Comparison of ENCODE assay signal across 7 cellular contexts in the genomic region with DNA sequence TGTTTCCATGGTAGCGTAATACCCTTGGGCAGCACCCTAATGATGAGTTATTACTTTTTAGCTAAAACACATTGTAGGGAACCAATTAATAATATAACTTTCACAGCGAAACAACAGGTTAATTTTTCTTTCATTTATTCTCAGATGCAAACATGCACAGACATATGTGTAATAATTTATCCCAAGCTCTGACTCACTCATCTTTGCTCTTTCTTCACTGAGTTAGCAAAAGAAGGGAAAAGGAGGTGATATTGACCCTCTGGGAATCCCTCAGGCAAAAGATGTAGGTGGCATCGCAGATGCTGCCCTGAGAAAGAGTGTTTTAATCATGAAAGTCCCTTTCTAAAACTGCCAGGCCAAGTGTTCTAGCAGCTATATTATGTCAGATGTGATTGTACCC.
"Had no signal": no experiment of that assay in that cellular context is flagged by ENCODE, and none has a peak within 500 bp of the region (broad histone marks: within the 10 kb centered on the region; RNA-seq: fewer than 3 reads in every experiment).

No MANE protein-coding gene starts in this region.

- H3K27ac Mint-ChIP-seq: GM23338, H9 had no signal

- H3K9me3 Mint-ChIP-seq: GM23338, IgD-negative memory B cell had no signal

- H2AFZ ChIP-seq: GM23338 had no signal

- H3K4me3 Mint-ChIP-seq: IgD-negative memory B cell had no signal

- H3K4me3 ChIP-seq: GM23338 had no signal

- ATAC-seq: HepG2 had no signal

- DNase-seq: HCEC 1CT, KBM-7 had no signal

- H3K36me3 Mint-ChIP-seq: IgD-negative memory B cell had no signal

- H3K27ac ChIP-seq: HL-60 had no signal
